30 cellular contexts compared by ENCODE assay signal in genomic region chr20:33660685-33661058, GRCh38. TPM values are rescaled to one million over a fixed set of nuclear protein-coding genes. Genes with fewer than 3 reads are reported as not detected.
"Had no signal": no experiment of that assay in that cellular context is flagged by ENCODE, and none has a peak within 500 bp of the region (broad histone marks: within the 10 kb centered on the region; RNA-seq: fewer than 3 reads in every experiment).

No MANE protein-coding gene starts in this region.

- DNase-seq: activated CD4-positive, alpha-beta T cell treated with anti-CD3 and anti-CD28 coated beads for 1 hour; activated CD4-positive, alpha-beta T cell treated with anti-CD3 and anti-CD28 coated beads, Interleukin-2, amount 50 U/mL, for 1 hour; activated naive CD4-positive, alpha-beta T cell; activated T-cell treated with anti-CD3 and anti-CD28 coated beads for 4 hours; activated T-cell treated with anti-CD3 and anti-CD28 coated beads, Interleukin-2, amount 50 U/mL, for 72 hours; central memory CD4-positive, alpha-beta T cell; head of caudate nucleus; hippocampal formation; left cardiac atrium; midbrain; stimulated activated CD4-positive, alpha-beta T cell treated with anti-CD3 and anti-CD28 coated beads, Interleukin-12 subunit alpha, Interleukin-12 subunit beta, amount 100 ng/mL, for 4 hours; stimulated activated CD4-positive, alpha-beta T cell treated with anti-CD3 and anti-CD28 coated beads, Interleukin-4, amount 100 ng/mL, for 4 hours; stimulated activated CD8-positive, alpha-beta memory T cell treated with anti-CD3 and anti-CD28 coated beads, Interleukin-4, amount 100 ng/mL, for 48 hours; stimulated activated naive CD8-positive, alpha-beta T cell treated with anti-CD3 and anti-CD28 coated beads, Interleukin-15, amount 100 ng/mL, for 72 hours; substantia nigra; T-helper 9 cell; upper lobe of left lung had no signal

- H3K9me3 ChIP-seq: breast epithelium, upper lobe of left lung, vagina had no signal

- H3K4me3 Mint-ChIP-seq: activated T-cell treated with anti-CD3 and anti-CD28 coated beads, Interleukin-2, amount 50 U/mL, for 72 hours; memory B cell; neural progenitor cell; stimulated activated memory B cell treated with anti-CD40 and anti-IgM and Interleukin-4, amounts not matched to agents 10 μg/mL and 1 μg/mL and 100 μg/mL, for 72 hours; stimulated activated naive CD8-positive, alpha-beta T cell treated with anti-CD3 and anti-CD28 coated beads, Interleukin-15, amount 100 ng/mL, for 72 hours had no signal

- H3K27me3 ChIP-seq: breast epithelium, neural progenitor cell, upper lobe of left lung, vagina had no signal

- H2AFZ ChIP-seq: neural progenitor cell had no signal

- H3K36me3 ChIP-seq: breast epithelium, neural progenitor cell had no signal

- H3K27me3 Mint-ChIP-seq: memory B cell; naive thymus-derived CD8-positive, alpha-beta T cell; stimulated activated memory B cell treated with anti-CD40 and anti-IgM and Interleukin-4, amounts not matched to agents 10 μg/mL and 1 μg/mL and 100 μg/mL, for 72 hours; stimulated activated naive CD8-positive, alpha-beta T cell treated with anti-CD3 and anti-CD28 coated beads, Interleukin-15, amount 100 ng/mL, for 72 hours had no signal

- H3K27ac ChIP-seq: breast epithelium, neural progenitor cell, skin epidermis, upper lobe of left lung, vagina, VCaP had no signal

- H3K9me3 Mint-ChIP-seq: activated naive CD4-positive, alpha-beta T cell treated with anti-CD3 and anti-CD28 coated beads, Interleukin-2, amount 50 U/mL, for 72 hours; activated T-cell treated with anti-CD3 and anti-CD28 coated beads, Interleukin-2, amount 50 U/mL, for 72 hours; memory B cell; naive thymus-derived CD8-positive, alpha-beta T cell; neural progenitor cell; stimulated activated memory B cell treated with anti-CD40 and anti-IgM and Interleukin-4, amounts not matched to agents 10 μg/mL and 1 μg/mL and 100 μg/mL, for 72 hours; stimulated activated naive CD8-positive, alpha-beta T cell treated with anti-CD3 and anti-CD28 coated beads, Interleukin-15, amount 100 ng/mL, for 72 hours had no signal

- H3K27ac Mint-ChIP-seq: activated naive CD4-positive, alpha-beta T cell treated with anti-CD3 and anti-CD28 coated beads, Interleukin-2, amount 50 U/mL, for 72 hours; activated T-cell treated with anti-CD3 and anti-CD28 coated beads, Interleukin-2, amount 50 U/mL, for 72 hours; memory B cell; neural progenitor cell; stimulated activated memory B cell treated with anti-CD40 and anti-IgM and Interleukin-4, amounts not matched to agents 10 μg/mL and 1 μg/mL and 100 μg/mL, for 72 hours; stimulated activated naive CD8-positive, alpha-beta T cell treated with anti-CD3 and anti-CD28 coated beads, Interleukin-15, amount 100 ng/mL, for 72 hours had no signal

- ATAC-seq: activated naive CD4-positive, alpha-beta T cell treated with anti-CD3 and anti-CD28 coated beads, Interleukin-2, amount 50 U/mL, for 72 hours; activated T-cell treated with anti-CD3 and anti-CD28 coated beads, Interleukin-2, amount 50 U/mL, for 72 hours; left cardiac atrium; naive thymus-derived CD8-positive, alpha-beta T cell; sciatic nerve; stimulated activated memory B cell treated with anti-CD40 and anti-IgM and Interleukin-4, amounts not matched to agents 10 μg/mL and 1 μg/mL and 100 μg/mL, for 72 hours; stimulated activated naive CD8-positive, alpha-beta T cell treated with anti-CD3 and anti-CD28 coated beads, Interleukin-15, amount 100 ng/mL, for 72 hours had no signal

- H3K4me2 ChIP-seq: neural progenitor cell had no signal

- H3K9ac ChIP-seq: neural progenitor cell had no signal

- H3K36me3 Mint-ChIP-seq: neural progenitor cell had no signal

- H3K4me3 ChIP-seq: breast epithelium, neural progenitor cell, skin epidermis, upper lobe of left lung, vagina had no signal

RNA-seq across cellular contexts. Expression of gene C20orf144, which starts 1.5 kb away (rescaled TPM):
- total RNA-seq: endothelial cell of umbilical vein, liver, omental fat pad, sciatic nerve, upper lobe of left lung, vagina had no signal
- polyA plus RNA-seq: endothelial cell of umbilical vein; liver; naive thymus-derived CD8-positive, alpha-beta T cell had no signal
